In genomic region chr4:37389967-37390580, GRCh38 we compare ENCODE assay signal across 9 cellular contexts.
A peak's percentile ranks its signal among the peaks of the same experiment; 100 is the strongest.
DNase-seq lines count a peak whose midpoint lies in the region; ATAC-seq, FAIRE-seq and TF ChIP-seq lines count a peak whose summit lies in the region.
"Had no signal": no experiment of that assay in that cellular context is flagged by ENCODE, and none has a peak within 500 bp of the region (broad histone marks: within the 10 kb centered on the region; RNA-seq: fewer than 3 reads in every experiment).

No MANE protein-coding gene starts in this region.

- no peaks in the 10 kb centered on the region for H3K27me3 ChIP-seq in K562 (ENCODE audit: control insufficient read depth in 2 of 2, insufficient read depth in 2 of 2, low read length in 2 of 2)
- no peaks in the 10 kb centered on the region for H3K27me3 ChIP-seq in vagina
- H3K27me3 ChIP-seq: BLaER1 treated with 17β-estradiol and CSF1 and Interleukin-3, amounts not matched to agents 10 nM and 100 nM had no signal

- TF ChIP-seq POLR2A in K562 (conservative IDR thresholded peaks at IDR 0.05) (no peak), vagina (IDR thresholded peaks at IDR 0.05) (no peak)

- in situ Hi-C loops in K562 (cut with MboI), result loop anchor here (25.0 kb wide), 1 partner anchor 1028 kb away; no protein-coding TSS in a partner anchor

- no peaks in the 10 kb centered on the region for H4K20me1 ChIP-seq in K562 (replicated peaks; ENCODE audit: control insufficient read depth, insufficient read depth, low read length)
- H4K20me1 ChIP-seq: BLaER1 treated with 17β-estradiol and CSF1 and Interleukin-3, amounts not matched to agents 10 nM and 100 nM had no signal

- peak; percentile 55 for ATAC-seq in GM19328 (IDR thresholded peaks at IDR 0.05; ENCODE audit: unreplicated experiment)
- ATAC-seq in HG03354 (IDR thresholded peaks at IDR 0.05; ENCODE audit: poor library complexity, severe bottlenecking, unreplicated experiment), result peak; percentile 72
- peak; percentile 75 for ATAC-seq in K562

- H3K9me3 ChIP-seq in K562 (replicated peaks; ENCODE audit: control insufficient read depth, insufficient read depth, low read depth, low read length) (no peaks in the 10 kb centered on the region), vagina (no peaks in the 10 kb centered on the region)
- H3K9me3 ChIP-seq: BLaER1 treated with 17β-estradiol and CSF1 and Interleukin-3, amounts not matched to agents 10 nM and 100 nM had no signal

- H3K27ac ChIP-seq in K562 (ENCODE audit: extremely low read depth, low read depth, low read length) (no peak overlapping the region), vagina (no peak overlapping the region)

- TF ChIP-seq RAD21 in K562 (CRISPR knock-in tag; conservative IDR thresholded peaks at IDR 0.05 in 1 of 2, IDR thresholded peaks at IDR 0.05 in 1 of 2), result peak; percentile 73 to 79

- H3K4me2 ChIP-seq in K562 (ENCODE audit: insufficient read depth, low read length), result no peak overlapping the region
- H3K4me2 ChIP-seq: BLaER1 treated with 17β-estradiol and CSF1 and Interleukin-3, amounts not matched to agents 10 nM and 100 nM had no signal

- POLR2A ChIA-PET in K562 (lab: Yijun Ruan, JAX), result no interaction called here

- intact Hi-C loops in K562 (cut with micrococcal nuclease) (loop anchor here (1.0 to 10.0 kb wide), 2 partner anchors 325 to 1039 kb away; no protein-coding TSS in a partner anchor), vagina (cut with DNase I) (no loop called here)

- no peaks in the 10 kb centered on the region for H3K9me1 ChIP-seq in K562 (ENCODE audit: control insufficient read depth, insufficient read depth, low read length)

- BruUV-seq in K562 (replicated peaks; lab: Mats Ljungman, UMichigan), result no TSS peak

- DNase-seq in NCI-H1436 (lab: John Stamatoyannopoulos, UW) (peak; percentile 8), NCI-H1436 treated with DMSO at 0.1 percent for 48 hours (lab: John Stamatoyannopoulos, UW) (no peak), NCI-H69 (lab: John Stamatoyannopoulos, UW) (peak; percentile 51), K562 (ENCODE audit: extremely low read depth in 1 of 4, low spot score in 3 of 4) (peak in 3 of 4 experiments; percentile 14 to 59 (median 19)), left kidney (ENCODE audit: low read depth, low spot score) (peak; percentile 79), vagina (ENCODE audit: extremely low spot score in 2 of 2) (no peak)

- H3K9ac ChIP-seq in K562 (ENCODE audit: insufficient read depth in 1 of 2, low read depth in 2 of 2, low read length in 2 of 2), result no peak overlapping the region

- H3K4me1 ChIP-seq in K562 (replicated peaks in 1 of 2; ENCODE audit: control insufficient read depth in 2 of 2, insufficient read depth in 2 of 2, low read length in 2 of 2) (no peaks in the 10 kb centered on the region), vagina (no peaks in the 10 kb centered on the region)

- FAIRE-seq in K562 (lab: Jason Lieb, UNC), result peak; percentile 55

- H3K36me3 ChIP-seq in K562 (ENCODE audit: control insufficient read depth, insufficient read depth, low read length) (no peaks in the 10 kb centered on the region), vagina (no peaks in the 10 kb centered on the region)
- H3K36me3 ChIP-seq: BLaER1 treated with 17β-estradiol and CSF1 and Interleukin-3, amounts not matched to agents 10 nM and 100 nM had no signal

- H3K4me3 ChIP-seq in K562, result no peak overlapping the region
- H3K4me3 ChIP-seq in vagina, result no peak overlapping the region
- H3K4me3 ChIP-seq: BLaER1 treated with 17β-estradiol and CSF1 and Interleukin-3, amounts not matched to agents 10 nM and 100 nM had no signal

- TF ChIP-seq CTCF in K562 (IDR thresholded peaks at IDR 0.05 in 2 of 3, conservative IDR thresholded peaks at IDR 0.05 in 1 of 3; ENCODE audit: insufficient read depth in 2 of 3, low read depth in 1 of 3, low read length in 3 of 3) (peak; percentile 40 to 80 (median 59); a peak in 5 of 6 replicates), vagina (IDR thresholded peaks at IDR 0.05) (peak in 2 of 3 experiments; percentile 34 to 54)

- no peak overlapping the region for H2AFZ ChIP-seq in K562 (ENCODE audit: low read depth, low read length)

- CTCF ChIA-PET in K562 (lab: Yijun Ruan, JAX; ENCODE audit: low intra/inter-chr PET ratio), result interaction anchor here (0.7 kb wide), 1 partner anchor 1039 kb away, joined by 7 read pairs; no protein-coding TSS in a partner anchor

- TF ChIP-seq EP300 in K562 (IDR thresholded peaks at IDR 0.05; ENCODE audit: low read length), result no peak

- H3K79me2 ChIP-seq in K562 (ENCODE audit: control insufficient read depth, insufficient read depth, low read length), result no peaks in the 10 kb centered on the region

- WGBS in K562 (ENCODE audit: insufficient coverage, low coverage, missing lambda C conversion rate), result 0% methylated on average over 7 of the region's 7 CpGs

TF ChIP-seq in K562, 482 proteins besides CTCF, POLR2A, EP300 and RAD21 (continues in another document):
- TF ChIP-seq SMC3 (conservative IDR thresholded peaks at IDR 0.05; ENCODE audit: insufficient read depth, low read depth, low read length) (0 out of 2 replicates have a peak, but pooled peaks have one; percentile 29), ZBTB17 (CRISPR knock-in tag; IDR thresholded peaks at IDR 0.05) (no peak), ZMIZ1 (IDR thresholded peaks at IDR 0.05; ENCODE audit: low read depth in 2 of 2, low read length in 2 of 2) (no peak), TEAD1 (CRISPR knock-in tag; IDR thresholded peaks at IDR 0.05) (no peak), ZBTB9 (CRISPR knock-in tag; IDR thresholded peaks at IDR 0.05) (no peak), ZBTB26 (CRISPR knock-in tag; IDR thresholded peaks at IDR 0.05) (no peak), DIDO1 (tag; IDR thresholded peaks at IDR 0.05; ENCODE audit: low read depth) (no peak), DEAF1 (CRISPR knock-in tag; IDR thresholded peaks at IDR 0.05) (peak; percentile 54; the same call in 1 of the 2 replicates), FOXJ2 (tag; IDR thresholded peaks at IDR 0.05) (no peak), RNF2 (IDR thresholded peaks at IDR 0.05) (no peak)

Comparison
In these comparisons a context has a peak if more than half of its experiments do, and no peak if none do; other contexts are left out.
1. DNase-seq: peak in NCI-H1436 (single experiment), NCI-H69 (single experiment), K562 (3 of 4) and left kidney (single experiment); none in NCI-H1436 treated with DMSO at 0.1 percent for 48 hours (single experiment) and vagina (0 of 2).
2. Peak in every context shown above with its lines, with median percentiles within 50 percentile points of each other: ATAC-seq.